23 cellular contexts compared by ENCODE assay signal in the genomic region with DNA sequence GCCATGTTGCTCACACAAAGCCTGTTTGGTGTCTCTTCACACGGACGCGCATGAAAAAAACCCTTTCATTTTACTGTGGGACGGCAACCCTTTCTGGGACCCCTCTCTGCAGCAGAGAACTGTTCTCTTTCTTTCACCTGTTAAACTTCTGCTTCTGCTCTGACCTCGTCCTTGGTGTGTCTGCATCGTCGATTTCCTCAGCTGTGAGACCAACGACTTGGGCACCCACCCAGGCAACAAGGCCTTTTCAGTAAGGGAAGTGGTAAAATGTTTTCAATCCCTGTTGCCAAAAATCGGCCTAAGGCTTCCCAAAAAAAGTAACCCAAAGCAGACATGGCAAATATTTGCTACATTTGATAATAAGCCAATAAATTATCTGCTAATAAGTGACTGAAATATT.
DNase-seq lines count a peak whose midpoint lies in the region; ATAC-seq and TF ChIP-seq lines count a peak whose summit lies in the region.
"Had no signal": no experiment of that assay in that cellular context is flagged by ENCODE, and none has a peak within 500 bp of the region (broad histone marks: within the 10 kb centered on the region; RNA-seq: fewer than 3 reads in every experiment).

No MANE protein-coding gene starts in this region.

- H2BK5ac ChIP-seq in H9 (ENCODE audit: insufficient read length, low read length), result no peak overlapping the region

- H3K9ac ChIP-seq in H9 (ENCODE audit: extremely low read depth, insufficient read length, low read length), result no peak overlapping the region
- H3K9ac ChIP-seq in MM.1S (ENCODE audit: low read length), result no peak overlapping the region

- no peak overlapping the region for H2AK5ac ChIP-seq in H9 (ENCODE audit: insufficient read length, low read length)

- BruUV-seq in Calu3 (replicated peaks; lab: Mats Ljungman, UMichigan), result no TSS peak

- H3K9me3 ChIP-seq in H9 (ENCODE audit: control insufficient read depth, low read depth, low read length) (no peaks in the 10 kb centered on the region), SJCRH30 (replicated peaks) (no peaks in the 10 kb centered on the region), MM.1S (replicated peaks; ENCODE audit: insufficient read depth, low read length) (no peaks in the 10 kb centered on the region)
- H3K9me3 ChIP-seq: left ventricle myocardium inferior, tibial nerve had no signal

- no peak overlapping the region for H3K4me2 ChIP-seq in H9 (ENCODE audit: insufficient read depth, insufficient read length, low read length)
- H3K4me2 ChIP-seq in MM.1S (ENCODE audit: low read depth, low read length), result no peak overlapping the region

- H3K4me3 ChIP-seq in SJCRH30 (no peak overlapping the region), MM.1S (ENCODE audit: low read length) (no peak overlapping the region)
- H3K4me3 ChIP-seq: left ventricle myocardium inferior, tibial nerve had no signal

- H3K9me3 Mint-ChIP-seq in H9, result peaks cover 5 to 8% of the 10 kb centered on the region in 2 experiments
- no peaks in the 10 kb centered on the region for H3K9me3 Mint-ChIP-seq in Calu3 (ENCODE audit: low read depth, unreplicated experiment)
- H3K9me3 Mint-ChIP-seq: activated CD8-positive, alpha-beta T cell treated with anti-CD3 and anti-CD28 coated beads for 36 hours; activated T-cell treated with anti-CD3 and anti-CD28 coated beads, Interleukin-2, amount 50 U/mL, for 4 hours; stimulated activated naive CD8-positive, alpha-beta T cell treated with anti-CD3 and anti-CD28 coated beads, Interleukin-15, amount 100 ng/mL, for 72 hours had no signal

- H3F3A ChIP-seq in MM.1S (ENCODE audit: insufficient read depth, low read length), result no peaks in the 10 kb centered on the region

- ATAC-seq in foreskin keratinocyte, result no peak
- ATAC-seq: activated CD8-positive, alpha-beta T cell treated with anti-CD3 and anti-CD28 coated beads for 36 hours; activated T-cell treated with anti-CD3 and anti-CD28 coated beads, Interleukin-2, amount 50 U/mL, for 4 hours; stimulated activated naive CD8-positive, alpha-beta T cell treated with anti-CD3 and anti-CD28 coated beads, Interleukin-15, amount 100 ng/mL, for 72 hours had no signal

- H4K8ac ChIP-seq in H9 (replicated peaks; ENCODE audit: insufficient read length, low read depth, low read length), result no peak overlapping the region

- H2BK20ac ChIP-seq in H9 (ENCODE audit: low read depth, low read length, poor library complexity, severe bottlenecking), result no peak overlapping the region

- no peaks in the 10 kb centered on the region for H3K9me2 ChIP-seq in MM.1S (replicated peaks; ENCODE audit: insufficient read depth, low read length)

- H3K4me1 Mint-ChIP-seq in H9, result peaks cover 55 to 76% of the 10 kb centered on the region in 2 experiments
- peaks cover 26% of the 10 kb centered on the region for H3K4me1 Mint-ChIP-seq in Calu3 (ENCODE audit: low read depth, unreplicated experiment)
- H3K4me1 Mint-ChIP-seq: B cell; central memory CD8-positive, alpha-beta T cell; stimulated activated naive CD8-positive, alpha-beta T cell treated with anti-CD3 and anti-CD28 coated beads, Interleukin-15, amount 100 ng/mL, for 72 hours had no signal

- no peak for DNase-seq in H9
- DNase-seq in SJCRH30, result no peak
- peak in 1 of 2 donors; percentile 47 for DNase-seq in foreskin keratinocyte
- DNase-seq in Calu3, result no peak
- DNase-seq in Kasumi-1 (lab: John Stamatoyannopoulos, UW), result no peak
- DNase-seq in MM.1S, result no peak
- no peak for DNase-seq in activated CD4-positive, CD25-positive, alpha-beta regulatory T cell treated with anti-CD3 and anti-CD28 coated beads, Interleukin-2, amount 50 U/mL, for 72 hours
- DNase-seq: activated CD4-positive, CD25-positive, alpha-beta regulatory T cell; activated CD8-positive, alpha-beta T cell treated with anti-CD3 and anti-CD28 coated beads for 36 hours; activated naive CD4-positive, alpha-beta T cell treated with anti-CD3 and anti-CD28 coated beads, Interleukin-2, amount 50 U/mL, for 16 hours; activated T-cell treated with anti-CD3 and anti-CD28 coated beads, Interleukin-2, amount 50 U/mL, for 4 hours; anterior cingulate cortex; EL; Karpas-422; left ventricle myocardium inferior; NCI-H1092 treated with DMSO at 0.1 percent for 48 hours; NCI-H2029 treated with DMSO at 0.1 percent for 48 hours; stimulated activated CD4-positive, alpha-beta T cell treated with anti-CD3 and anti-CD28 coated beads, Interleukin-4, amount 100 ng/mL, for 24 hours; stimulated activated naive CD8-positive, alpha-beta T cell treated with anti-CD3 and anti-CD28 coated beads, Interleukin-15, amount 100 ng/mL, for 72 hours; T-helper 9 cell had no signal

- no peaks in the 10 kb centered on the region for H4K20me1 ChIP-seq in H9 (ENCODE audit: control insufficient read depth, insufficient read depth, insufficient read length)
- no peaks in the 10 kb centered on the region for H4K20me1 ChIP-seq in MM.1S (ENCODE audit: insufficient read depth, low read length)

- H3K4me1 ChIP-seq in H9 (ENCODE audit: insufficient read depth, low read length) (peaks cover 7% of the 10 kb centered on the region; the same call in 1 of the 2 replicates), SJCRH30 (peaks cover 36% of the 10 kb centered on the region), foreskin keratinocyte (peaks cover 23% of the 10 kb centered on the region), MM.1S (ENCODE audit: low read length) (no peaks in the 10 kb centered on the region)
- H3K4me1 ChIP-seq: tibial nerve had no signal

- H3K36me3 ChIP-seq in SJCRH30 (no peaks in the 10 kb centered on the region), MM.1S (replicated peaks; ENCODE audit: insufficient read depth, low read length) (no peaks in the 10 kb centered on the region)
- H3K36me3 ChIP-seq: left ventricle myocardium inferior, tibial nerve had no signal

- no peak overlapping the region for H3K4ac ChIP-seq in H9 (ENCODE audit: low read depth, low read length)

- H2BK120ac ChIP-seq in H9 (ENCODE audit: low read depth, low read length, poor library complexity, severe bottlenecking), result no peak overlapping the region

- H3K4me3 Mint-ChIP-seq in H9 (no peak overlapping the region), Calu3 (ENCODE audit: low read depth, unreplicated experiment) (no peak overlapping the region)
- H3K4me3 Mint-ChIP-seq: activated CD8-positive, alpha-beta T cell treated with anti-CD3 and anti-CD28 coated beads for 36 hours; activated T-cell treated with anti-CD3 and anti-CD28 coated beads, Interleukin-2, amount 50 U/mL, for 4 hours; B cell; central memory CD8-positive, alpha-beta T cell; stimulated activated naive CD8-positive, alpha-beta T cell treated with anti-CD3 and anti-CD28 coated beads, Interleukin-15, amount 100 ng/mL, for 72 hours had no signal

- H3K36me3 Mint-ChIP-seq in H9 (ENCODE audit: insufficient read depth in 1 of 3, low read depth in 3 of 3) (peaks cover 2 to 15% (median 7%) of the 10 kb centered on the region in 3 experiments; a peak in 6 of 7 replicates), Calu3 (ENCODE audit: insufficient read depth, unreplicated experiment) (peaks cover 5% of the 10 kb centered on the region)

- peak overlapping the region; percentile 75 for H3K18ac ChIP-seq in H9 (ENCODE audit: insufficient read length, low read depth, low read length)

- H3K27me3 Mint-ChIP-seq in H9 (ENCODE audit: low read depth), result no peaks in the 10 kb centered on the region
- H3K27me3 Mint-ChIP-seq in Calu3 (ENCODE audit: unreplicated experiment), result no peaks in the 10 kb centered on the region
- H3K27me3 Mint-ChIP-seq: activated CD8-positive, alpha-beta T cell treated with anti-CD3 and anti-CD28 coated beads for 36 hours; B cell; central memory CD8-positive, alpha-beta T cell had no signal

- H3K27ac ChIP-seq in H9 (ENCODE audit: insufficient read length, low read depth, low read length) (no peak overlapping the region), SJCRH30 (peak overlapping the region; percentile 84), foreskin keratinocyte (peak overlapping the region; percentile 85), MM.1S (ENCODE audit: low read length) (no peak overlapping the region)
- H3K27ac ChIP-seq: left ventricle myocardium inferior, tibial nerve had no signal

- H3K27ac Mint-ChIP-seq in H9, result peak overlapping the region; percentile 81 to 91 (median 87); a peak in 6 of 7 replicates
- no peak overlapping the region for H3K27ac Mint-ChIP-seq in Calu3 (ENCODE audit: unreplicated experiment)
- H3K27ac Mint-ChIP-seq: activated CD8-positive, alpha-beta T cell treated with anti-CD3 and anti-CD28 coated beads for 36 hours; B cell; stimulated activated naive CD8-positive, alpha-beta T cell treated with anti-CD3 and anti-CD28 coated beads, Interleukin-15, amount 100 ng/mL, for 72 hours had no signal

- no peak overlapping the region for H3K23ac ChIP-seq in H9 (ENCODE audit: insufficient read length, low read depth, low read length)

- no peaks in the 10 kb centered on the region for H3K79me1 ChIP-seq in H9 (ENCODE audit: insufficient read depth, low read depth, low read length, poor library complexity, severe bottlenecking)

- H2AFZ ChIP-seq in H9 (ENCODE audit: low read length) (no peak overlapping the region), MM.1S (ENCODE audit: low read length) (no peak overlapping the region)

- H3T11ph ChIP-seq in H9 (ENCODE audit: low read length), result no peak overlapping the region

- no CpG with 5 or more reads among the region's 9 CpGs for WGBS in H9 (ENCODE audit: extremely low coverage, insufficient read length, low lambda C conversion rate)

- intact Hi-C loops in Calu3 (cut with micrococcal nuclease; ENCODE audit: unreplicated experiment), result no loop called here

- no peak overlapping the region for H2BK15ac ChIP-seq in H9 (ENCODE audit: low read depth, low read length)

- H4K5ac ChIP-seq in H9 (ENCODE audit: insufficient read length, low read depth, low read length), result no peak overlapping the region

- no peak for TF ChIP-seq CTCF in H9 (conservative IDR thresholded peaks at IDR 0.05)
- no peak for TF ChIP-seq CTCF in foreskin keratinocyte (conservative IDR thresholded peaks at IDR 0.05)
- TF ChIP-seq CTCF in Calu3 (IDR thresholded peaks at IDR 0.05; ENCODE audit: unreplicated experiment), result no peak
- TF ChIP-seq CTCF in MM.1S (IDR thresholded peaks at IDR 0.05; ENCODE audit: low read length), result no peak

- H3K27me3 ChIP-seq in H9 (ENCODE audit: insufficient read depth, low read length) (no peaks in the 10 kb centered on the region), SJCRH30 (no peaks in the 10 kb centered on the region), foreskin keratinocyte (no peaks in the 10 kb centered on the region), MM.1S (replicated peaks; ENCODE audit: insufficient read depth, low read length) (no peaks in the 10 kb centered on the region)
- H3K27me3 ChIP-seq: tibial nerve had no signal

- H3K79me2 ChIP-seq in H9 (ENCODE audit: insufficient read depth, low read length) (no peaks in the 10 kb centered on the region), MM.1S (ENCODE audit: low read length) (no peaks in the 10 kb centered on the region)

- CTCF ChIA-PET in Calu3 (lab: Charles Lee), result no interaction called here

- H4K91ac ChIP-seq in H9 (ENCODE audit: insufficient read length, low read depth, low read length), result no peak overlapping the region

- H3K56ac ChIP-seq in H9 (ENCODE audit: insufficient read length, low read depth, low read length), result no peak overlapping the region

- no peaks in the 10 kb centered on the region for H3K23me2 ChIP-seq in H9 (ENCODE audit: insufficient read length, low read depth, low read length, poor library complexity, severe bottlenecking)

- H2BK12ac ChIP-seq in H9 (ENCODE audit: insufficient read length, low read depth, low read length), result no peak overlapping the region

- peak overlapping the region; percentile 36; the same call in 1 of the 2 replicates for H3K14ac ChIP-seq in H9 (ENCODE audit: insufficient read depth, low read length)

Comparison
In these comparisons a context has a peak if more than half of its experiments do, and no peak if none do; other contexts are left out.
1. H3K27ac ChIP-seq: peak in SJCRH30 (single experiment) and foreskin keratinocyte (single experiment); none in H9 (single experiment) and MM.1S (single experiment).